1 cellular context compared by ENCODE assay signal in the genomic region with DNA sequence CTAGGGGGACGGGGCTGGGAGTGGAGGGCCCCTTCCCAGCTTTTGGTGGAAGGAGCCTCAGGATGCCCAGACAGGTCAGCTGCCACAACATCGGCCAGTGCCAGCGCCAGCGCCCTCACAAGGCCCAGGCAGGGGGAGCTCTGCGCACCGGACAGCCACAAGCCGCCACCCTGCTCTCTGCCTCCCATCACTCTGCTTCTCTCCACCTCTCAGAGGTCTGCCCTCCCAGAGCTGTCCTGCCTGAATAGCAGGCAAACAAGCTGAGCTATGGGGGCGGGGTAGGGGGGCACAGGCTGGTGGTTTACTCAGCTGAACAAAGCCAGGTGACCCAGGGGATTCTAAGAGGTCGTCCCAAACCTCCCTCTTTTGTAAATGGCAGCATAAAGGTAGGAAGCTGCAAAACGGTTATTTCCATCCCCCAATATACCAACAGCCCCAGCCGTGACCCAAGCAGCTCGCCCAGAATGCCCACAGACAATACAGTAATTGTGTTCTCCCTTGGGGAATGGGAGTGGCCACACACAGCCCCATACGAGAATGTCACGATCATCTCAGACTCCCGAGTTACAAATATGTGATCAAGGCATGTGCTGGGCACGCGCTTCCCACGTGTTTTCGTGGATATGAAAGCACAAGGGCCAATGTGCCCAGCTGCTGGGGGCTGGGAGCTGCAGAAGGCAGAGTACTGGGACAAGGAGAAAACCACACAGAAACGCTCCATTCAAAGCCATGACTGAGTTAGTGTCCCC.
TF ChIP-seq lines count a peak whose summit lies in the region.

No MANE protein-coding gene starts in this region.

TF ChIP-seq in HCT116, 20 proteins besides CTCF, POLR2A, EP300 and RAD21 (continued from another document):
- TF ChIP-seq, protein P1, sequence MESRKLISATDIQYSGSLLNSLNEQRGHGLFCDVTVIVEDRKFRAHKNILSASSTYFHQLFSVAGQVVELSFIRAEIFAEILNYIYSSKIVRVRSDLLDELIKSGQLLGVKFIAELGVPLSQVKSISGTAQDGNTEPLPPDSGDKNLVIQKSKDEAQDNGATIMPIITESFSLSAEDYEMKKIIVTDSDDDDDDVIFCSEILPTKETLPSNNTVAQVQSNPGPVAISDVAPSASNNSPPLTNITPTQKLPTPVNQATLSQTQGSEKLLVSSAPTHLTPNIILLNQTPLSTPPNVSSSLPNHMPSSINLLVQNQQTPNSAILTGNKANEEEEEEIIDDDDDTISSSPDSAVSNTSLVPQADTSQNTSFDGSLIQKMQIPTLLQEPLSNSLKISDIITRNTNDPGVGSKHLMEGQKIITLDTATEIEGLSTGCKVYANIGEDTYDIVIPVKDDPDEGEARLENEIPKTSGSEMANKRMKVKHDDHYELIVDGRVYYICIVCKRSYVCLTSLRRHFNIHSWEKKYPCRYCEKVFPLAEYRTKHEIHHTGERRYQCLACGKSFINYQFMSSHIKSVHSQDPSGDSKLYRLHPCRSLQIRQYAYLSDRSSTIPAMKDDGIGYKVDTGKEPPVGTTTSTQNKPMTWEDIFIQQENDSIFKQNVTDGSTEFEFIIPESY (IDR thresholded peaks at IDR 0.05; ENCODE audit: extremely low read depth, insufficient replicate concordance, low read length): no peak
- TF ChIP-seq, protein P2, sequence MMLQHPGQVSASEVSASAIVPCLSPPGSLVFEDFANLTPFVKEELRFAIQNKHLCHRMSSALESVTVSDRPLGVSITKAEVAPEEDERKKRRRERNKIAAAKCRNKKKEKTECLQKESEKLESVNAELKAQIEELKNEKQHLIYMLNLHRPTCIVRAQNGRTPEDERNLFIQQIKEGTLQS (IDR thresholded peaks at IDR 0.05): no peak
- TF ChIP-seq EZH2phosphoT487 (IDR thresholded peaks at IDR 0.05; ENCODE audit: borderline replicate concordance) (no peak), CBX3 (IDR thresholded peaks at IDR 0.05; ENCODE audit: low read depth) (no peak), ELF1 (IDR thresholded peaks at IDR 0.05; ENCODE audit: borderline replicate concordance, low read depth) (no peak)
